In the genomic region with DNA sequence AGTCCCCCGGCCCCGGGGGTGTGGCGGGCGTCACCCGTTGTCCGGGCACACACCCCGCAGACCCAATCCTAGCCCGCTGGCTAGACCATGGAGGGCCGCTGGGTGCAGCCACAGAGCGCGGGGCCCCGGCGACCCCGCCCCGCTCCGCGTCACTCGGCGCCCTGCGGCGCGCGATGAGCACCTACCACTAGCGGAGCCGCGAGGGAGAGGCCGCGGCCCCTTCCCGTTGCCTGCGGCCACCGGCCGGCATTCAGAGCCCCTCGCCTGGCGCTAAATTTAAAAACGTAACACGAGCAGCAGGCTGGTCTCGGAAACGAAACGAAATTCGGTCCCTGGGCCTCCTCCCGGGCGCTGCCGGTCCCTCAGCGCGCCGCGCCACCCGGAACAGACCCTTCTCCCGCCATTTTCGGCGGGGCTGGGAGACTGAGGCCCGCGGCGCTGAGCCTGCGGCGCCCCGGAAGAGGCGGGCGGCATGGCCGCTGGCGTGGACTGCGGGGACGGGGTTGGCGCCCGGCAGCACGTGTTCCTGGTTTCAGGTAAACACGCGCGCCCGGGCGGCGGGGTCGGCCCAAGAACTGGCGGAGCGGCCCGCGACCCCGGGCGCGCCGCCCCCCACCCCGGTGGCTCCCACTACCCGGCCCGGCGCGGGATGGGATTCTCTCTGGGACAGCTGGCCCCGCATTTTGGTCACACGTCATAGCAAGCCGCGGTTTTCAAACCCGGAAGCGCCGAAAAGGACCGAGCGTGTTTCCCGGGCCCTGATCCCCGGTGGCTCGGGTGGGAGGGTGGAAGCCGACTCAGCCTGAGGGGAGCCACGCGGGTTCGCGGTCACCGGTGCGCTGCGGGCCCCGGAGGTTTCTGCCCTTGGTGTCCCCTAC, we compare ENCODE assay signal across 8 cellular contexts. TPM values are rescaled to one million over a fixed set of nuclear protein-coding genes. Genes with fewer than 3 reads are reported as not detected.
DNase-seq lines count a peak whose midpoint lies in the region; ATAC-seq lines count a peak whose summit lies in the region.

A gene with protein sequence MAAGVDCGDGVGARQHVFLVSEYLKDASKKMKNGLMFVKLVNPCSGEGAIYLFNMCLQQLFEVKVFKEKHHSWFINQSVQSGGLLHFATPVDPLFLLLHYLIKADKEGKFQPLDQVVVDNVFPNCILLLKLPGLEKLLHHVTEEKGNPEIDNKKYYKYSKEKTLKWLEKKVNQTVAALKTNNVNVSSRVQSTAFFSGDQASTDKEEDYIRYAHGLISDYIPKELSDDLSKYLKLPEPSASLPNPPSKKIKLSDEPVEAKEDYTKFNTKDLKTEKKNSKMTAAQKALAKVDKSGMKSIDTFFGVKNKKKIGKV (plus strand): TSS at position 187 of the 878 bp plus-strand sequence. CDS start 286 bp downstream, at position 473.

- peak; percentile 74 for DNase-seq in CD1c-positive myeloid dendritic cell (ENCODE audit: extremely low spot score)
- peak; percentile 65 for DNase-seq in NOMO-1 treated with DMSO at 0.1 percent for 48 hours (lab: John Stamatoyannopoulos, UW; ENCODE audit: unreplicated experiment)
- DNase-seq in activated CD8-positive, alpha-beta memory T cell treated with anti-CD3 and anti-CD28 coated beads, Interleukin-2, amount 50 U/mL, for 1 hour (ENCODE audit: extremely low read depth): peak; percentile 14
- DNase-seq in middle frontal gyrus (ENCODE audit: extremely low spot score, low spot score): peak; percentile 44
- DNase-seq in stimulated activated CD8-positive, alpha-beta memory T cell treated with anti-CD3 and anti-CD28 coated beads, Interleukin-4, amount 100 ng/mL, for 24 hours (ENCODE audit: low read depth): peak; percentile 55

- ATAC-seq in GM19328 (IDR thresholded peaks at IDR 0.05; ENCODE audit: unreplicated experiment) (peak; percentile 64), HG03460 (IDR thresholded peaks at IDR 0.05; ENCODE audit: unreplicated experiment) (peak; percentile 58)

- in situ Hi-C loops in endometrial microvascular endothelial cells (cut with HindIII; ENCODE audit: inconsistent ontology term, low pct_unique_long_range_greater_than_20kb, low sequenced_read_pairs): no loop called here

RNA-seq across cellular contexts. Expression of the gene that starts here (rescaled TPM):
- total RNA-seq in endometrial microvascular endothelial cells (ENCODE audit: inconsistent ontology term): 33.9 TPM

Comparison
In these comparisons a context has a peak if more than half of its experiments do, and no peak if none do; other contexts are left out.
1. Peak in every context shown above with its lines: DNase-seq and ATAC-seq.
2. DNase-seq: peak in every context shown above with its lines; median percentile 74 in CD1c-positive myeloid dendritic cell; 65 in NOMO-1 treated with DMSO at 0.1 percent for 48 hours; 55 in stimulated activated CD8-positive, alpha-beta memory T cell treated with anti-CD3 and anti-CD28 coated beads, Interleukin-4, amount 100 ng/mL, for 24 hours; 44 in middle frontal gyrus; 14 in activated CD8-positive, alpha-beta memory T cell treated with anti-CD3 and anti-CD28 coated beads, Interleukin-2, amount 50 U/mL, for 1 hour.